17 cellular contexts compared by ENCODE assay signal in genomic region chr1:180988221-180988826, GRCh38. TPM values are rescaled to one million over a fixed set of nuclear protein-coding genes. Genes with fewer than 3 reads are reported as not detected.
A peak's percentile ranks its signal among the peaks of the same experiment; 100 is the strongest.
DNase-seq lines count a peak whose midpoint lies in the region; ATAC-seq and TF ChIP-seq lines count a peak whose summit lies in the region.
"Had no signal": no experiment of that assay in that cellular context is flagged by ENCODE, and none has a peak within 500 bp of the region (broad histone marks: within the 10 kb centered on the region; RNA-seq: fewer than 3 reads in every experiment).

No MANE protein-coding gene starts in this region.

- intact Hi-C loops in aorta (cut with DNase I) = no loop called here

- peaks cover 52% of the 10 kb centered on the region for H3K36me3 ChIP-seq in SJCRH30
- peaks cover 6 to 8% of the 10 kb centered on the region in 2 donors for H3K36me3 ChIP-seq in aorta (ENCODE audit: control insufficient read depth in 1 of 2, insufficient read depth in 2 of 2, low read length in 1 of 2)
- H3K36me3 ChIP-seq: breast epithelium had no signal

- H3K27me3 ChIP-seq in SJCRH30 (no peaks in the 10 kb centered on the region), aorta (ENCODE audit: control insufficient read depth in 1 of 2, insufficient read depth in 2 of 2, low read length in 1 of 2) (no peaks in the 10 kb centered on the region)
- H3K27me3 ChIP-seq: breast epithelium, pancreas had no signal

- no peak overlapping the region for H3K27ac ChIP-seq in SJCRH30
- H3K27ac ChIP-seq in aorta (ENCODE audit: low read depth in 1 of 2, low read length in 2 of 2) = no peak overlapping the region
- H3K27ac ChIP-seq: breast epithelium, pancreas had no signal

- DNase-seq in Ammon's horn (ENCODE audit: low spot score) (peak; percentile 67), NCI-H1092 treated with DMSO at 0.1 percent for 48 hours (lab: John Stamatoyannopoulos, UW) (peak; percentile 87), SJCRH30 (peak; percentile 23 to 69), fibroblast of the aortic adventitia (ENCODE audit: low read depth) (peak; percentile 6), GM10266 (ENCODE audit: extremely low spot score) (no peak), putamen (ENCODE audit: low spot score) (no peak), aorta (no peak), OCI-M2 (lab: John Stamatoyannopoulos, UW; ENCODE audit: unreplicated experiment) (no peak)
- DNase-seq: activated CD4-positive, alpha-beta T cell treated with anti-CD3 and anti-CD28 coated beads for 4 hours; GDM1; NK-92 treated with Interleukin-12 subunit alpha and Interleukin-12 subunit beta, amount 100 ng/mL, for 24 hours; pancreas; stimulated activated CD4-positive, alpha-beta T cell treated with anti-CD3 and anti-CD28 coated beads, Interleukin-1b, Interleukin-23, amount 100 ng/mL, for 48 hours; stimulated activated naive B cell treated with anti-CD40 and anti-IgM and Interleukin-4, amounts not matched to agents 10 μg/mL and 1 μg/mL and 100 μg/mL, for 72 hours had no signal

- ATAC-seq in aorta (ENCODE audit: low FRiP score) = no peak
- ATAC-seq: activated T-helper 17 cell treated with anti-CD3 and anti-CD28 coated beads, Interleukin-2, amount 50 U/mL, for 72 hours; pancreas; SK-N-SH treated with all-trans-retinoic acid at 6 μM for 48 hours; stimulated activated naive B cell treated with anti-CD40 and anti-IgM and Interleukin-4, amounts not matched to agents 10 μg/mL and 1 μg/mL and 100 μg/mL, for 72 hours had no signal

- H3K9me3 ChIP-seq in SJCRH30 (replicated peaks) (no peaks in the 10 kb centered on the region), aorta (ENCODE audit: control insufficient read depth, low read length) (no peaks in the 10 kb centered on the region)
- H3K9me3 ChIP-seq: breast epithelium, pancreas had no signal

- H3K4me1 ChIP-seq in SJCRH30 (no peaks in the 10 kb centered on the region; the same call in 1 of the 2 replicates), aorta (ENCODE audit: control insufficient read depth in 1 of 2, insufficient read depth in 2 of 2, low read length in 2 of 2) (no peaks in the 10 kb centered on the region)
- H3K4me1 ChIP-seq: breast epithelium, pancreas had no signal

- TF ChIP-seq CTCF in fibroblast of the aortic adventitia (IDR thresholded peaks at IDR 0.05; ENCODE audit: insufficient read depth, low read length) (no peak), GM10266 (IDR thresholded peaks at IDR 0.05; ENCODE audit: control insufficient read depth, insufficient read depth, low read depth, missing control alignments) (no peak)

- 84 to 86% methylated on average over 9 of the region's 9 CpGs for WGBS in aorta, 2 donors

- no peak overlapping the region for H3K4me3 ChIP-seq in SJCRH30
- H3K4me3 ChIP-seq in fibroblast of the aortic adventitia (ENCODE audit: low read depth, low read length) = no peak overlapping the region
- H3K4me3 ChIP-seq in aorta (ENCODE audit: low read length in 2 of 2) = no peak overlapping the region
- H3K4me3 ChIP-seq: breast epithelium, pancreas had no signal

RNA-seq across cellular contexts. Expression of gene STX6, which starts 34.3 kb away (rescaled TPM):
- total RNA-seq in SJCRH30 (2014; rRNA removed; shearing (Covaris generic)) = 28.2 and 29.7 TPM in 2 replicates
- total RNA-seq in fibroblast of the aortic adventitia (ENCODE audit: low replicate concordance) (21.2 and 28.3 TPM in 2 replicates), aorta (10 to 100 TPM; 19.6 to 21.4 TPM)
- 10 to 100 TPM in 1 of 2 donors, 1 to 10 TPM in 1; 6.8 to 11.0 TPM for polyA plus RNA-seq in aorta

RNA-seq across cellular contexts. Expression of gene MR1, which starts 45.5 kb away (rescaled TPM):
- total RNA-seq in SJCRH30 (2014; rRNA removed; shearing (Covaris generic)) = 0.23 and 0.24 TPM in 2 replicates
- total RNA-seq in fibroblast of the aortic adventitia (ENCODE audit: low replicate concordance) (18.6 and 21.6 TPM in 2 replicates), aorta (10 to 100 TPM; 22.0 to 23.9 TPM)
- 10 to 100 TPM in 1 of 2 donors, 1 to 10 TPM in 1; 3.8 to 14.8 TPM for polyA plus RNA-seq in aorta

Comparison
In these comparisons a context has a peak if more than half of its experiments do, and no peak if none do; other contexts are left out.
1. DNase-seq: peak in Ammon's horn (single experiment), NCI-H1092 treated with DMSO at 0.1 percent for 48 hours (single experiment), SJCRH30 (2 of 2) and fibroblast of the aortic adventitia (single experiment); none in GM10266 (single experiment), putamen (single experiment), aorta (0 of 2) and OCI-M2 (single experiment).
2. RNA of gene MR1, which starts 45.5 kb away (total RNA-seq): 22.0 to 23.9 TPM in aorta and 18.6 to 21.6 TPM in fibroblast of the aortic adventitia; 0.23 to 0.24 TPM in SJCRH30; every median in the first group is over 10 times any median in the second.